8 cellular contexts compared by ENCODE assay signal in the genomic region with DNA sequence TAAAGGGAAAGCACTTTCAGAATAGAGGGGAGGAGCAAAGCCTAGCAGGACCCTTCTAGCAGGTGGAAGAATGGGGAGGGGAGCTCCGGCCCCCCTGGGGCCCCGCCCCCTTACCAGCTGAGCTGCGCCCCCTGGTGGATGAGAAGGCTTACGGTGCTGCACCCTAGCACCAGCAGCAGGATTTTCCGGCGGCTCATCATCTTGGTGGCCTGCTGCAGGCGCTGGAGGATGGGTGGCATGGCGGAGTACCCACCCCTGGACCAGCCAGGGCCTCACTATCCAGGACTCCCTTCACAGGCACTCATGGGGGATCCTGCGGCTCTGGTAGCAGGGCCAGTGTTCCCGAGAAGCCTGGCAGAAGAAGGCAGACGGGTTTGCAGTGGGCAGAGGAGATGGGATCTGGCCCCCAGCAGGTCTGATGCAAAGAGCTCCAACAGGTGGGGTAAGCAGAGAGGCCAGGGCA. TPM values are rescaled to one million over a fixed set of nuclear protein-coding genes. Genes with fewer than 3 reads are reported as not detected.
DNase-seq lines count a peak whose midpoint lies in the region; ATAC-seq, FAIRE-seq and TF ChIP-seq lines count a peak whose summit lies in the region.

No MANE protein-coding gene starts in this region.

- no peaks in the 10 kb centered on the region for H3K79me2 ChIP-seq in MM.1S (ENCODE audit: low read length)
- H3K79me2 ChIP-seq in SK-N-SH (ENCODE audit: insufficient read depth) = no peaks in the 10 kb centered on the region

- ATAC-seq in GM18867 (IDR thresholded peaks at IDR 0.05; ENCODE audit: unreplicated experiment) (peak; percentile 71), thoracic aorta (ENCODE audit: insufficient number of reproducible peaks, low FRiP score, low read depth) (no peak)

- DNase-seq in ACHN (peak; percentile 71), MM.1S (peak; percentile 86), SK-N-SH (peak; percentile 97), frontal cortex (ENCODE audit: low spot score in 2 of 2) (peak; percentile 81 to 88), ovary (peak; percentile 61 to 77 (median 71)), thoracic aorta (ENCODE audit: low spot score) (no peak)
- DNase-seq in activated gamma-delta T cell treated with anti-CD3 and anti-CD28 coated beads, Interleukin-2, amount 50 U/mL, for 16 hours (ENCODE audit: low read depth) = peak; percentile 78

- H3K4me1 ChIP-seq in MM.1S (ENCODE audit: low read length) (peaks cover 15% of the 10 kb centered on the region), SK-N-SH (ENCODE audit: control insufficient read depth in 1 of 2, insufficient read depth in 2 of 2, low read depth in 1 of 2, low read length in 1 of 2) (peaks cover 6 to 32% of the 10 kb centered on the region in 2 experiments; a peak in 1 of 4 replicates), ovary (ENCODE audit: insufficient read depth) (no peaks in the 10 kb centered on the region), thoracic aorta (ENCODE audit: control insufficient read depth in 1 of 2, low read depth in 2 of 2) (peaks cover 0 to 16% of the 10 kb centered on the region in 2 donors)

- H3K9ac ChIP-seq in MM.1S (ENCODE audit: low read length) = no peak overlapping the region
- H3K9ac ChIP-seq in SK-N-SH = no peak overlapping the region

- TF ChIP-seq POLR2A in ovary (IDR thresholded peaks at IDR 0.05) = no peak

- POLR2A ChIA-PET in SK-N-SH (lab: Yijun Ruan, JAX) = interaction anchor here (0.6 to 2.0 kb wide), 4 partner anchors 10 to 43 kb away, joined by 3 to 11 read pairs (median 6); a partner anchor contains a TSS

- intact Hi-C loops in ovary (cut with DNase I) = no loop called here

- H3K27me3 ChIP-seq in MM.1S (replicated peaks; ENCODE audit: insufficient read depth, low read length) = no peaks in the 10 kb centered on the region
- H3K27me3 ChIP-seq in SK-N-SH (ENCODE audit: insufficient read depth) = no peaks in the 10 kb centered on the region
- H3K27me3 ChIP-seq in ovary = no peaks in the 10 kb centered on the region
- no peaks in the 10 kb centered on the region for H3K27me3 ChIP-seq in thoracic aorta (replicated peaks; ENCODE audit: insufficient read depth)

- H3F3A ChIP-seq in MM.1S (ENCODE audit: insufficient read depth, low read length) (peaks cover 10% of the 10 kb centered on the region), SK-N-SH (replicated peaks; ENCODE audit: insufficient read depth) (peaks cover 12% of the 10 kb centered on the region)

- TF ChIP-seq RAD21 in SK-N-SH (IDR thresholded peaks at IDR 0.05; ENCODE audit: low read length) = peak; percentile 45

- H3K9me3 ChIP-seq in MM.1S (replicated peaks; ENCODE audit: insufficient read depth, low read length) = no peaks in the 10 kb centered on the region
- H3K9me3 ChIP-seq in SK-N-SH = no peaks in the 10 kb centered on the region
- no peaks in the 10 kb centered on the region for H3K9me3 ChIP-seq in ovary
- no peaks in the 10 kb centered on the region for H3K9me3 ChIP-seq in thoracic aorta

- no peaks in the 10 kb centered on the region for H3K36me3 ChIP-seq in MM.1S (replicated peaks; ENCODE audit: insufficient read depth, low read length)
- peaks cover 0 to 6% of the 10 kb centered on the region in 2 experiments for H3K36me3 ChIP-seq in SK-N-SH (replicated peaks in 1 of 2; ENCODE audit: control insufficient read depth in 1 of 2, insufficient read depth in 2 of 2, low read length in 1 of 2)
- H3K36me3 ChIP-seq in ovary = no peaks in the 10 kb centered on the region
- no peaks in the 10 kb centered on the region for H3K36me3 ChIP-seq in thoracic aorta

- H3K4me2 ChIP-seq in MM.1S (ENCODE audit: low read depth, low read length) (peak overlapping the region; percentile 98), SK-N-SH (no peak overlapping the region)

- H4K20me1 ChIP-seq in MM.1S (ENCODE audit: insufficient read depth, low read length) (no peaks in the 10 kb centered on the region), SK-N-SH (ENCODE audit: insufficient read depth) (no peaks in the 10 kb centered on the region)

- TF ChIP-seq CTCF in MM.1S (IDR thresholded peaks at IDR 0.05; ENCODE audit: low read length) (peak; percentile 95), SK-N-SH (IDR thresholded peaks at IDR 0.05) (peak; percentile 86), ovary (IDR thresholded peaks at IDR 0.05) (peak; percentile 63 to 83 (median 67)), thoracic aorta (IDR thresholded peaks at IDR 0.05) (peak; percentile 91)

- in situ Hi-C loops in ACHN (cut with HindIII; ENCODE audit: low pct_ligation_motif_present, low pct_unique_long_range_greater_than_20kb, low sequenced_read_pairs) = no loop called here

- CTCF ChIA-PET in SK-N-SH (lab: Yijun Ruan, JAX) = interaction anchor here (0.6 to 5.8 kb wide), 29 partner anchors 9 to 1113 kb away, joined by 3 to 46 read pairs (median 5); a partner anchor contains a TSS

- WGBS in SK-N-SH (ENCODE audit: low lambda C conversion rate) = 21% methylated on average over 4 of the region's 11 CpGs
- WGBS in ovary, 3 donors = 9 to 14% (median 11%) methylated on average over 11 of the region's 11 CpGs

- H3K4me3 ChIP-seq in MM.1S (ENCODE audit: low read length) (peak overlapping the region; percentile 24; the same call in 1 of the 2 replicates), SK-N-SH (ENCODE audit: low read depth in 2 of 2, low read length in 1 of 2) (peak overlapping the region in 1 of 2 experiments; percentile 53; a peak in 1 of 4 replicates), ovary (no peak overlapping the region), thoracic aorta (no peak overlapping the region)

- H3K9me2 ChIP-seq in MM.1S (replicated peaks; ENCODE audit: insufficient read depth, low read length) (no peaks in the 10 kb centered on the region), SK-N-SH (no peaks in the 10 kb centered on the region)

- H3K27ac ChIP-seq in MM.1S (ENCODE audit: low read length) = no peak overlapping the region
- peak overlapping the region in 1 of 2 experiments; percentile 22; a peak in 1 of 4 replicates for H3K27ac ChIP-seq in SK-N-SH (ENCODE audit: low read depth in 2 of 2, low read length in 1 of 2)
- H3K27ac ChIP-seq in ovary = no peak overlapping the region
- no peak overlapping the region for H3K27ac ChIP-seq in thoracic aorta

- peak overlapping the region; percentile 88 for H2AFZ ChIP-seq in MM.1S (ENCODE audit: low read length)
- no peak overlapping the region for H2AFZ ChIP-seq in SK-N-SH (ENCODE audit: low read depth)

- TF ChIP-seq EP300 in SK-N-SH (IDR thresholded peaks at IDR 0.05; ENCODE audit: borderline replicate concordance in 1 of 2, low read depth in 1 of 2, low read length in 1 of 2) (no peak), ovary (IDR thresholded peaks at IDR 0.05) (no peak)

- FAIRE-seq in frontal cortex (lab: Jason Lieb, UNC) = no peak

TF ChIP-seq in SK-N-SH, 30 proteins besides CTCF, POLR2A, EP300 and RAD21 (continues in another document):
- TF ChIP-seq FOXM1 (IDR thresholded peaks at IDR 0.05; ENCODE audit: low read depth) = no peak
- peak; percentile 48 for TF ChIP-seq SMC3 (IDR thresholded peaks at IDR 0.05; ENCODE audit: low read depth, low read length)
- TF ChIP-seq RCOR1 (IDR thresholded peaks at IDR 0.05; ENCODE audit: low read length) = peak; percentile 51; the same call in 1 of the 2 replicates
- TF ChIP-seq, protein P1, sequence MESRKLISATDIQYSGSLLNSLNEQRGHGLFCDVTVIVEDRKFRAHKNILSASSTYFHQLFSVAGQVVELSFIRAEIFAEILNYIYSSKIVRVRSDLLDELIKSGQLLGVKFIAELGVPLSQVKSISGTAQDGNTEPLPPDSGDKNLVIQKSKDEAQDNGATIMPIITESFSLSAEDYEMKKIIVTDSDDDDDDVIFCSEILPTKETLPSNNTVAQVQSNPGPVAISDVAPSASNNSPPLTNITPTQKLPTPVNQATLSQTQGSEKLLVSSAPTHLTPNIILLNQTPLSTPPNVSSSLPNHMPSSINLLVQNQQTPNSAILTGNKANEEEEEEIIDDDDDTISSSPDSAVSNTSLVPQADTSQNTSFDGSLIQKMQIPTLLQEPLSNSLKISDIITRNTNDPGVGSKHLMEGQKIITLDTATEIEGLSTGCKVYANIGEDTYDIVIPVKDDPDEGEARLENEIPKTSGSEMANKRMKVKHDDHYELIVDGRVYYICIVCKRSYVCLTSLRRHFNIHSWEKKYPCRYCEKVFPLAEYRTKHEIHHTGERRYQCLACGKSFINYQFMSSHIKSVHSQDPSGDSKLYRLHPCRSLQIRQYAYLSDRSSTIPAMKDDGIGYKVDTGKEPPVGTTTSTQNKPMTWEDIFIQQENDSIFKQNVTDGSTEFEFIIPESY (IDR thresholded peaks at IDR 0.05; ENCODE audit: borderline replicate concordance, low read depth) = no peak
- TF ChIP-seq NRF1 (IDR thresholded peaks at IDR 0.05; ENCODE audit: low read depth, low read length) = no peak

RNA-seq across cellular contexts. Expression of a gene that starts 3.8 kb away (rescaled TPM):
- polyA plus RNA-seq in SK-N-SH (2012; rRNA removed) (1.9 and 3.2 TPM in 2 replicates), ovary (under 1 TPM in 1 of 2 donors, not detected in 1; 0.08 TPM)
- 1.7 and 3.4 TPM in 2 replicates for polyA plus RNA-seq in SK-N-SH (2012; cell fraction: cytosol; rRNA removed)
- polyA plus RNA-seq in SK-N-SH (2012; cell fraction: nucleus; rRNA removed) = 4.0 and 7.2 TPM in 2 replicates
- total RNA-seq in frontal cortex (10.6 TPM), ovary (1 to 10 TPM in 1 of 7 donors, under 1 TPM in 3, not detected in 3; 0.20 to 3.3 (median 0.70) TPM), thoracic aorta (1 to 10 TPM in 1 of 2 donors, not detected in 1; 1.1 TPM)

RNA-seq across cellular contexts. Expression of a gene that starts 7.0 kb away (rescaled TPM):
- polyA plus RNA-seq in SK-N-SH (2012; rRNA removed) (90.9 and 128 TPM in 2 replicates), ovary (100 to 1,000 TPM; 132 to 203 TPM)
- 118 and 127 TPM in 2 replicates for polyA plus RNA-seq in SK-N-SH (2012; cell fraction: cytosol; rRNA removed)
- polyA plus RNA-seq in SK-N-SH (2012; cell fraction: nucleus; rRNA removed) = 148 and 167 TPM in 2 replicates
- total RNA-seq in frontal cortex (90.9 TPM), ovary (100 to 1,000 TPM; 113 to 199 (median 189) TPM), thoracic aorta (100 to 1,000 TPM; 142 TPM)

RNA-seq across cellular contexts. Expression of a gene that starts 18.9 kb away (rescaled TPM):
- polyA plus RNA-seq in SK-N-SH (2012; rRNA removed) (1.9 and 2.2 TPM in 2 replicates), ovary (not detected)
- polyA plus RNA-seq in SK-N-SH (2012; cell fraction: cytosol; rRNA removed) = 1.5 and 2.3 TPM in 2 replicates
- polyA plus RNA-seq in SK-N-SH (2012; cell fraction: nucleus; rRNA removed) = 1.2 and 1.5 TPM in 2 replicates
- total RNA-seq in frontal cortex (not detected), ovary (under 1 TPM in 1 of 7 donors, not detected in 6; 0.25 TPM), thoracic aorta (not detected)

RNA-seq across cellular contexts. Expression of a gene that starts 24.9 kb away (rescaled TPM):
- polyA plus RNA-seq in SK-N-SH (2012; rRNA removed) = 24.8 and 37.3 TPM in 2 replicates
- polyA plus RNA-seq in SK-N-SH (2012; cell fraction: cytosol; rRNA removed) = 22.0 and 34.4 TPM in 2 replicates
- 63.3 and 63.4 TPM in 2 replicates for polyA plus RNA-seq in SK-N-SH (2012; cell fraction: nucleus; rRNA removed)
- 29.3 TPM for total RNA-seq in frontal cortex
- 10 to 100 TPM; 22.4 to 83.9 (median 73.9) TPM for total RNA-seq in ovary
- polyA plus RNA-seq in ovary = 10 to 100 TPM; 31.3 to 92.9 TPM
- total RNA-seq in thoracic aorta = 100 to 1,000 TPM in 1 of 2 donors, 10 to 100 TPM in 1; 82.9 to 112 TPM

RNA-seq across cellular contexts. Expression of a gene that starts 33.4 kb away (rescaled TPM):
- polyA plus RNA-seq in SK-N-SH (2012; rRNA removed) (0.60 and 0.90 TPM in 2 replicates), ovary (under 1 TPM in 1 of 2 donors, not detected in 1; 0.30 TPM)
- 0.24 and 0.52 TPM in 2 replicates for polyA plus RNA-seq in SK-N-SH (2012; cell fraction: cytosol; rRNA removed)
- 0.28 and 0.71 TPM in 2 replicates for polyA plus RNA-seq in SK-N-SH (2012; cell fraction: nucleus; rRNA removed)
- total RNA-seq in frontal cortex (not detected), ovary (10 to 100 TPM in 1 of 7 donors, under 1 TPM in 4, not detected in 2; 0.32 to 25.4 (median 0.84) TPM), thoracic aorta (10 to 100 TPM in 1 of 2 donors, 1 to 10 TPM in 1; 4.5 to 16.9 TPM)
